Comparison of ENCODE assay signal across 4 cellular contexts in genomic region chr16:20642833-20643232, GRCh38. TPM values are rescaled to one million over a fixed set of nuclear protein-coding genes. Genes with fewer than 3 reads are reported as not detected.
"Had no signal": no experiment of that assay in that cellular context is flagged by ENCODE, and none has a peak within 500 bp of the region (broad histone marks: within the 10 kb centered on the region; RNA-seq: fewer than 3 reads in every experiment).

No MANE protein-coding gene starts in this region.

RNA-seq across cellular contexts. Expression of gene ACSM1, which starts 54.6 kb away (rescaled TPM):
- total RNA-seq: LHCN-M2, M059J, MCF 10A, NCI-H460 had no signal
